Comparison of ENCODE assay signal across 8 cellular contexts in genomic region chr17:48351916-48352332, GRCh38.
A peak's percentile ranks its signal among the peaks of the same experiment; 100 is the strongest.
DNase-seq lines count a peak whose midpoint lies in the region; ATAC-seq and TF ChIP-seq lines count a peak whose summit lies in the region.

No MANE protein-coding gene starts in this region.

- intact Hi-C loops in lower lobe of right lung (cut with DNase I), result no loop called here

- H3K4me1 Mint-ChIP-seq in brain, result peaks cover 6% of the 10 kb centered on the region
- H3K4me1 Mint-ChIP-seq in activated T-cell treated with anti-CD3 and anti-CD28 coated beads, Interleukin-2, amount 50 U/mL, for 4 hours (ENCODE audit: low read depth), result peaks cover 8% of the 10 kb centered on the region

- no peaks in the 10 kb centered on the region for H3K9me3 ChIP-seq in lower lobe of right lung

- peaks cover 0 to 3% (median 0%) of the 10 kb centered on the region in 5 experiments for H3K9me3 Mint-ChIP-seq in brain
- H3K9me3 Mint-ChIP-seq in activated T-cell treated with anti-CD3 and anti-CD28 coated beads, Interleukin-2, amount 50 U/mL, for 4 hours, result no peaks in the 10 kb centered on the region

- H3K4me3 ChIP-seq in lower lobe of right lung, result no peak overlapping the region

- H3K27ac ChIP-seq in lower lobe of right lung, result no peak overlapping the region

- no peaks in the 10 kb centered on the region for H3K36me3 ChIP-seq in lower lobe of right lung

- no peaks in the 10 kb centered on the region for H3K36me3 Mint-ChIP-seq in brain
- peaks cover 5% of the 10 kb centered on the region for H3K36me3 Mint-ChIP-seq in activated T-cell treated with anti-CD3 and anti-CD28 coated beads, Interleukin-2, amount 50 U/mL, for 4 hours (ENCODE audit: insufficient read depth)

- peaks cover 55% of the 10 kb centered on the region for H3K27me3 Mint-ChIP-seq in brain
- H3K27me3 Mint-ChIP-seq in activated T-cell treated with anti-CD3 and anti-CD28 coated beads, Interleukin-2, amount 50 U/mL, for 4 hours (ENCODE audit: low read depth), result no peaks in the 10 kb centered on the region

- no peak overlapping the region for H3K4me3 Mint-ChIP-seq in brain
- no peak overlapping the region for H3K4me3 Mint-ChIP-seq in activated T-cell treated with anti-CD3 and anti-CD28 coated beads, Interleukin-2, amount 50 U/mL, for 4 hours

- DNase-seq in NCI-H2171 treated with DMSO at 0.1 percent for 48 hours (lab: John Stamatoyannopoulos, UW), result peak; percentile 45
- no peak for DNase-seq in NCI-H2171 (lab: John Stamatoyannopoulos, UW)
- peak; percentile 45 for DNase-seq in NCI-H1417 treated with DMSO at 0.1 percent for 48 hours (lab: John Stamatoyannopoulos, UW)
- DNase-seq in lower lobe of right lung, result no peak
- DNase-seq in activated T-cell treated with anti-CD3 and anti-CD28 coated beads, Interleukin-2, amount 50 U/mL, for 4 hours, result no peak

- TF ChIP-seq CTCF in brain (conservative IDR thresholded peaks at IDR 0.05) (peak; percentile 78 to 80), lower lobe of right lung (IDR thresholded peaks at IDR 0.05) (peak; percentile 64)

- H3K4me1 ChIP-seq in lower lobe of right lung, result no peaks in the 10 kb centered on the region

- no peak for ATAC-seq in lower lobe of right lung
- ATAC-seq in HG03025 (IDR thresholded peaks at IDR 0.05; ENCODE audit: low FRiP score, unreplicated experiment), result no peak
- no peak for ATAC-seq in HG02798 (IDR thresholded peaks at IDR 0.05; ENCODE audit: poor library complexity, unreplicated experiment)
- ATAC-seq in activated T-cell treated with anti-CD3 and anti-CD28 coated beads, Interleukin-2, amount 50 U/mL, for 4 hours, result no peak

- H3K27me3 ChIP-seq in lower lobe of right lung (ENCODE audit: low read depth), result peaks cover 5% of the 10 kb centered on the region

- H3K27ac Mint-ChIP-seq in brain, result no peak overlapping the region

Comparison
In these comparisons a context has a peak if more than half of its experiments do, and no peak if none do; other contexts are left out.
1. DNase-seq: peak in NCI-H2171 treated with DMSO at 0.1 percent for 48 hours (single experiment) and NCI-H1417 treated with DMSO at 0.1 percent for 48 hours (single experiment); none in NCI-H2171 (single experiment), lower lobe of right lung (single experiment) and activated T-cell treated with anti-CD3 and anti-CD28 coated beads, Interleukin-2, amount 50 U/mL, for 4 hours (single experiment).